In genomic region chr19:1942078-1942933, GRCh38 we compare ENCODE assay signal across 8 cellular contexts. TPM values are rescaled to one million over a fixed set of nuclear protein-coding genes. Genes with fewer than 3 reads are reported as not detected.
DNase-seq lines count a peak whose midpoint lies in the region; ATAC-seq lines count a peak whose summit lies in the region.

No MANE protein-coding gene starts in this region.

- H4K91ac ChIP-seq in mesenchymal stem cell (ENCODE audit: low read length), result peak overlapping the region; percentile 84

- H2BK120ac ChIP-seq in mesenchymal stem cell (ENCODE audit: low read depth, low read length), result peak overlapping the region; percentile 71

- CTCF ChIA-PET in activated CD8-positive, alpha-beta memory T cell treated with anti-CD3 and anti-CD28 coated beads, Interleukin-2, amount 10 ng/mL, durations not matched to agents 7 days and 5 days (lab: Charles Lee), result interaction anchor here (0.9 to 1.7 kb wide), 3 partner anchors 45 to 213 kb away, joined by 3 to 7 read pairs (median 7); no protein-coding TSS in a partner anchor

- H3K4me1 ChIP-seq in BLaER1 treated with 17β-estradiol and CSF1 and Interleukin-3, amounts not matched to agents 10 nM and 100 nM, result peaks cover 42 to 62% (median 55%) of the 10 kb centered on the region in 10 experiments
- H3K4me1 ChIP-seq in mesenchymal stem cell (ENCODE audit: control insufficient read depth, insufficient read depth, low read depth, low read length), result peaks cover 42% of the 10 kb centered on the region

- no peaks in the 10 kb centered on the region for H3K27me3 Mint-ChIP-seq in activated CD8-positive, alpha-beta memory T cell treated with anti-CD3 and anti-CD28 coated beads, Interleukin-2, amount 10 ng/mL, durations not matched to agents 7 days and 5 days
- H3K27me3 Mint-ChIP-seq in effector memory CD8-positive, alpha-beta T cell, result no peaks in the 10 kb centered on the region

- peaks cover 2% of the 10 kb centered on the region for H3K36me3 Mint-ChIP-seq in activated CD8-positive, alpha-beta memory T cell treated with anti-CD3 and anti-CD28 coated beads, Interleukin-2, amount 10 ng/mL, durations not matched to agents 7 days and 5 days
- peaks cover 52% of the 10 kb centered on the region for H3K36me3 Mint-ChIP-seq in effector memory CD8-positive, alpha-beta T cell (ENCODE audit: insufficient read depth)

- H2AK5ac ChIP-seq in mesenchymal stem cell (ENCODE audit: low read length, severe bottlenecking), result peak overlapping the region; percentile 35

- H3K27ac Mint-ChIP-seq in activated CD8-positive, alpha-beta memory T cell treated with anti-CD3 and anti-CD28 coated beads, Interleukin-2, amount 10 ng/mL, durations not matched to agents 7 days and 5 days, result peak overlapping the region; percentile 92
- peak overlapping the region; percentile 96 to 98 for H3K27ac Mint-ChIP-seq in effector memory CD8-positive, alpha-beta T cell

- peak overlapping the region in 1 of 2 experiments; percentile 87 for H3K23ac ChIP-seq in mesenchymal stem cell (ENCODE audit: low read length in 2 of 2)

- peaks cover 35% of the 10 kb centered on the region for H3K4me1 Mint-ChIP-seq in activated CD8-positive, alpha-beta memory T cell treated with anti-CD3 and anti-CD28 coated beads, Interleukin-2, amount 10 ng/mL, durations not matched to agents 7 days and 5 days
- peaks cover 25 to 32% of the 10 kb centered on the region in 2 donors for H3K4me1 Mint-ChIP-seq in effector memory CD8-positive, alpha-beta T cell (ENCODE audit: low read depth in 2 of 2)

- no peak overlapping the region for H2AFZ ChIP-seq in mesenchymal stem cell (ENCODE audit: low read depth, low read length)

- no peaks in the 10 kb centered on the region for H3K9me3 Mint-ChIP-seq in activated CD8-positive, alpha-beta memory T cell treated with anti-CD3 and anti-CD28 coated beads, Interleukin-2, amount 10 ng/mL, durations not matched to agents 7 days and 5 days (ENCODE audit: low read depth)
- no peaks in the 10 kb centered on the region for H3K9me3 Mint-ChIP-seq in effector memory CD8-positive, alpha-beta T cell

- peak; percentile 30 for ATAC-seq in GM21737 (IDR thresholded peaks at IDR 0.05; ENCODE audit: unreplicated experiment)
- peak; percentile 47 for ATAC-seq in activated CD8-positive, alpha-beta memory T cell treated with anti-CD3 and anti-CD28 coated beads, Interleukin-2, amount 10 ng/mL, durations not matched to agents 7 days and 5 days
- ATAC-seq in effector memory CD8-positive, alpha-beta T cell (replicated peaks), result peak; percentile 52
- no peak for ATAC-seq in GM19395 (IDR thresholded peaks at IDR 0.05; ENCODE audit: unreplicated experiment)

- H3K36me3 ChIP-seq in BLaER1 treated with 17β-estradiol and CSF1 and Interleukin-3, amounts not matched to agents 10 nM and 100 nM, result peaks cover 4 to 7% (median 6%) of the 10 kb centered on the region in 11 experiments; a peak in 19 of 22 replicates
- peaks cover 0 to 17% of the 10 kb centered on the region in 2 experiments for H3K36me3 ChIP-seq in mesenchymal stem cell (ENCODE audit: control insufficient read depth in 1 of 2, insufficient read depth in 2 of 2, low read depth in 1 of 2, low read length in 2 of 2)

- H3K27ac ChIP-seq in BLaER1 treated with 17β-estradiol and CSF1 and Interleukin-3, amounts not matched to agents 10 nM and 100 nM, result peak overlapping the region; percentile 89 to 97 (median 94)
- H3K27ac ChIP-seq in mesenchymal stem cell (ENCODE audit: low read length, poor library complexity, severe bottlenecking), result peak overlapping the region; percentile 78

- peak overlapping the region; percentile 94 to 100 (median 98) for H3K4me2 ChIP-seq in BLaER1 treated with 17β-estradiol and CSF1 and Interleukin-3, amounts not matched to agents 10 nM and 100 nM
- peak overlapping the region; percentile 64 for H3K4me2 ChIP-seq in mesenchymal stem cell (ENCODE audit: low read length, poor library complexity, severe bottlenecking)

- peak overlapping the region; percentile 38 to 83 for H3K4ac ChIP-seq in mesenchymal stem cell (ENCODE audit: low read depth in 1 of 2, low read length in 2 of 2)

- H3K9ac ChIP-seq in BLaER1 treated with 17β-estradiol and CSF1 and Interleukin-3, amounts not matched to agents 10 nM and 100 nM, result peak overlapping the region; percentile 89 to 97 (median 94)
- peak overlapping the region; percentile 87 for H3K9ac ChIP-seq in mesenchymal stem cell (ENCODE audit: low read length)

- peak overlapping the region; percentile 80 for H4K8ac ChIP-seq in mesenchymal stem cell (ENCODE audit: low read length)

- H3K27me3 ChIP-seq in BLaER1 treated with 17β-estradiol and CSF1 and Interleukin-3, amounts not matched to agents 10 nM and 100 nM, result no peaks in the 10 kb centered on the region
- H3K27me3 ChIP-seq in mesenchymal stem cell (ENCODE audit: control insufficient read depth in 1 of 2, insufficient read depth in 1 of 2, low read length in 2 of 2), result no peaks in the 10 kb centered on the region

- H2BK12ac ChIP-seq in mesenchymal stem cell (ENCODE audit: low read length in 2 of 2), result peak overlapping the region in 1 of 2 experiments; percentile 85

- peak overlapping the region; percentile 95 for H3K4me3 Mint-ChIP-seq in activated CD8-positive, alpha-beta memory T cell treated with anti-CD3 and anti-CD28 coated beads, Interleukin-2, amount 10 ng/mL, durations not matched to agents 7 days and 5 days
- H3K4me3 Mint-ChIP-seq in effector memory CD8-positive, alpha-beta T cell, result peak overlapping the region; percentile 88 to 96

- H2BK15ac ChIP-seq in mesenchymal stem cell (ENCODE audit: low read depth, poor library complexity, severe bottlenecking), result peak overlapping the region; percentile 12

- peak; percentile 20 for DNase-seq in NCI-H748 treated with DMSO at 0.1 percent for 48 hours (lab: John Stamatoyannopoulos, UW)
- DNase-seq in activated CD8-positive, alpha-beta memory T cell treated with anti-CD3 and anti-CD28 coated beads, Interleukin-2, amount 10 ng/mL, durations not matched to agents 7 days and 5 days, result peak; percentile 89
- peak; percentile 79 to 81 (median 79) for DNase-seq in effector memory CD8-positive, alpha-beta T cell
- DNase-seq in mesenchymal stem cell, result peak; percentile 90
- peak; percentile 47 to 55 for DNase-seq in stimulated activated CD8-positive, alpha-beta memory T cell treated with anti-CD3 and anti-CD28 coated beads, Interleukin-15, amount 100 ng/mL, for 4 hours (ENCODE audit: low read depth in 2 of 2)

- peak overlapping the region in 1 of 2 experiments; percentile 95 for H3K14ac ChIP-seq in mesenchymal stem cell (ENCODE audit: low read length in 2 of 2)

- H2BK5ac ChIP-seq in mesenchymal stem cell (ENCODE audit: low read depth, low read length, poor library complexity, severe bottlenecking), result no peak overlapping the region

- WGBS in mesenchymal stem cell, result 2% methylated on average over 26 of the region's 40 CpGs

- peak overlapping the region; percentile 68 to 87 (median 75) for H3K4me3 ChIP-seq in BLaER1 treated with 17β-estradiol and CSF1 and Interleukin-3, amounts not matched to agents 10 nM and 100 nM
- peak overlapping the region; percentile 77 to 87 for H3K4me3 ChIP-seq in mesenchymal stem cell (ENCODE audit: insufficient read depth in 1 of 2, low read depth in 1 of 2, low read length in 2 of 2)

- H3K9me3 ChIP-seq in BLaER1 treated with 17β-estradiol and CSF1 and Interleukin-3, amounts not matched to agents 10 nM and 100 nM (replicated peaks in 1 of 11), result peaks cover 0 to 6% (median 1%) of the 10 kb centered on the region in 11 experiments; a peak in 9 of 22 replicates
- H3K9me3 ChIP-seq in mesenchymal stem cell (ENCODE audit: control insufficient read depth, low read length), result no peaks in the 10 kb centered on the region

- H3K18ac ChIP-seq in mesenchymal stem cell (ENCODE audit: low read depth in 1 of 2, low read length in 2 of 2), result peak overlapping the region; percentile 50 to 96

- peaks cover 44 to 56% (median 52%) of the 10 kb centered on the region in 11 experiments for H4K20me1 ChIP-seq in BLaER1 treated with 17β-estradiol and CSF1 and Interleukin-3, amounts not matched to agents 10 nM and 100 nM

- H3K79me1 ChIP-seq in mesenchymal stem cell (replicated peaks; ENCODE audit: low read length, poor library complexity, severe bottlenecking), result no peaks in the 10 kb centered on the region

RNA-seq across cellular contexts. Expression of gene CSNK1G2, which starts 1.3 kb away (rescaled TPM):
- total RNA-seq in activated CD8-positive, alpha-beta memory T cell treated with anti-CD3 and anti-CD28 coated beads, Interleukin-2, amount 10 ng/mL, durations not matched to agents 7 days and 5 days, result 100 to 1,000 TPM; 114 to 129 TPM
- 89.1 TPM for polyA plus RNA-seq in mesenchymal stem cell (2013, experiment 1 of 2)
- polyA plus RNA-seq in mesenchymal stem cell (2013, experiment 2 of 2), result 88.0 TPM

RNA-seq across cellular contexts. Expression of gene ADAT3, which starts 37.1 kb away (rescaled TPM):
- 10 to 100 TPM in 1 of 2 experiments, 1 to 10 TPM in 1; 9.3 to 11.4 TPM for total RNA-seq in activated CD8-positive, alpha-beta memory T cell treated with anti-CD3 and anti-CD28 coated beads, Interleukin-2, amount 10 ng/mL, durations not matched to agents 7 days and 5 days
- polyA plus RNA-seq in mesenchymal stem cell (2013, experiment 1 of 2), result 4.9 TPM
- 4.9 TPM for polyA plus RNA-seq in mesenchymal stem cell (2013, experiment 2 of 2)

RNA-seq across cellular contexts. Expression of gene SCAMP4, which starts 37.1 kb away (rescaled TPM):
- total RNA-seq in activated CD8-positive, alpha-beta memory T cell treated with anti-CD3 and anti-CD28 coated beads, Interleukin-2, amount 10 ng/mL, durations not matched to agents 7 days and 5 days, result 10 to 100 TPM; 32.9 to 34.8 TPM
- 66.6 TPM for polyA plus RNA-seq in mesenchymal stem cell (2013, experiment 1 of 2)
- 67.9 TPM for polyA plus RNA-seq in mesenchymal stem cell (2013, experiment 2 of 2)

RNA-seq across cellular contexts. Expression of gene ABHD17A, which starts 57.0 kb away (rescaled TPM):
- 100 to 1,000 TPM; 156 to 189 TPM for total RNA-seq in activated CD8-positive, alpha-beta memory T cell treated with anti-CD3 and anti-CD28 coated beads, Interleukin-2, amount 10 ng/mL, durations not matched to agents 7 days and 5 days
- polyA plus RNA-seq in mesenchymal stem cell (2013, experiment 1 of 2), result 60.5 TPM
- 60.5 TPM for polyA plus RNA-seq in mesenchymal stem cell (2013, experiment 2 of 2)

Comparison
In these comparisons a context has a peak if more than half of its experiments do, and no peak if none do; other contexts are left out.
1. DNase-seq: peak in every context shown above with its lines; median percentile 90 in mesenchymal stem cell; 89 in activated CD8-positive, alpha-beta memory T cell treated with anti-CD3 and anti-CD28 coated beads, Interleukin-2, amount 10 ng/mL, durations not matched to agents 7 days and 5 days; 79 in effector memory CD8-positive, alpha-beta T cell; 51 in stimulated activated CD8-positive, alpha-beta memory T cell treated with anti-CD3 and anti-CD28 coated beads, Interleukin-15, amount 100 ng/mL, for 4 hours; 20 in NCI-H748 treated with DMSO at 0.1 percent for 48 hours.